ENCODE assay signal across 9 cellular contexts in the genomic region with DNA sequence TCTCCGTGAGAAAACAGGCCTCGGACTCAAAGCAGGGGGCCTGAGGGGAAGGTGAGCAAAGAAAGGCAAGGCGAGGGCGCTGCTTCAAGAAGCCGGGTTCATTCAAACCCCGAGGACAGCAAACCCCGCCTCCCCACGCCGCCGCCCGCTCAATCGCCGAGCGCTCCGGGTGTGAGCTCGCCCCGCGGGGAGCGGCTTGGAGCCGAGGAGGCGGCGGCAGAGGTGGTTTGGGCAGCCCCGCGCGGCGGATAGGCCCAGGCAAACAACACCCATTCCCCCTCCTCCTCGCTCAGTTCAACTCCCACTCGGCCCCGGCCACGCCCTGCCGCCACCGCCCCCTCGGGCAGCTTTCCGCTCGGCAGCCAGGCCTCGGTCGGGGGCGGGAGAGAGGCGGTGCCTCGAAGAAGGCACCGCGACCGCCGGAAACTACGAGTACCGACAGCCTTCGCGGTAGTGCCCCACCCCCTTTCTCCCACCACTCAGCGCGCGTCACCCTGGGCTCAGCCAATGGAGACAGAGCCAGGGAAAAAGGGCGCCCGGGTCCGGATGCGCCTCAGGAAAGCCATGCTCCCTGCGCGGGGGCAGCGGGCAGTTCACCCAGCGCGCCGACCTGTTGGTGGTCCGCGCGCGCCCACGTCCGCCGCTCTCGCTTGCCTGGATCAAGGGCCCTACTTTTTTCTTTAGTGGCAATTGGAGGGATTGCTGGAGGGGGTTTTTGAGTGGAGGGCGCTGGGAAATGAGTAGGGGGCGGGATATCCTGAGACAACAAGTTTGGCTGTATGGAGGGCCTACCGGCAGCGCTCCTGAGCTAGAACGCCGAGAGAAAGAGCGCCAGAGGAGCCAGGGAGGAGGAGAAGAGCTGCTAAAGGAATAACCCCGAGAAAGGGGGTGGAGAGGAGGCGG. TPM values are rescaled to one million over a fixed set of nuclear protein-coding genes. Genes with fewer than 3 reads are reported as not detected.
DNase-seq lines count a peak whose midpoint lies in the region; ATAC-seq, FAIRE-seq and TF ChIP-seq lines count a peak whose summit lies in the region.
"Had no signal": no experiment of that assay in that cellular context is flagged by ENCODE, and none has a peak within 500 bp of the region (broad histone marks: within the 10 kb centered on the region; RNA-seq: fewer than 3 reads in every experiment).

No MANE protein-coding gene starts in this region.

- DNase-seq in AML-193 (lab: John Stamatoyannopoulos, UW) (peak; percentile 94 to 96), NCI-H446 treated with DMSO at 0.1 percent for 48 hours (lab: John Stamatoyannopoulos, UW) (peak; percentile 97), cerebellum (ENCODE audit: low spot score) (peak; percentile 97), kidney (peak; percentile 100)
- peak; percentile 99 for DNase-seq in activated CD4-positive, CD25-positive, alpha-beta regulatory T cell treated with anti-CD3 and anti-CD28 coated beads, Interleukin-2, amount 50 U/mL, for 72 hours
- peak; percentile 99 for DNase-seq in stimulated activated CD4-positive, alpha-beta T cell treated with anti-CD3 and anti-CD28 coated beads, Interleukin-15, amount 100 ng/mL, for 1 hour (ENCODE audit: low read depth in 1 of 2, low spot score in 1 of 2)

- FAIRE-seq in kidney (lab: Jason Lieb, UNC): peak; percentile 83
- FAIRE-seq: colon had no signal

- intact Hi-C loops in kidney (cut with DNase I): no loop called here

- peak overlapping the region; percentile 85 to 95 for H3K4me3 ChIP-seq in kidney (ENCODE audit: low read length in 2 of 2)

- TF ChIP-seq POLR2A in GM19099 (IDR thresholded peaks at IDR 0.05; ENCODE audit: extremely low read depth, insufficient read length, low read depth): peak; percentile 78

- peaks cover 0 to 10% of the 10 kb centered on the region in 2 donors for H3K4me1 ChIP-seq in kidney (ENCODE audit: control insufficient read depth in 1 of 2, insufficient read depth in 1 of 2, low read depth in 1 of 2, low read length in 2 of 2)

- peak; percentile 79 for ATAC-seq in HG03378 (IDR thresholded peaks at IDR 0.05; ENCODE audit: unreplicated experiment)

- no peaks in the 10 kb centered on the region for H3K36me3 ChIP-seq in kidney (ENCODE audit: control insufficient read depth in 1 of 2, insufficient read depth in 2 of 2, low read length in 2 of 2)

- H3K9me3 ChIP-seq in kidney (ENCODE audit: control insufficient read depth in 1 of 2, low read length in 2 of 2): no peaks in the 10 kb centered on the region

- TF ChIP-seq CTCF in kidney (IDR thresholded peaks at IDR 0.05; ENCODE audit: borderline replicate concordance, extremely low read depth, insufficient read depth): no peak

- H3K27ac ChIP-seq in kidney (ENCODE audit: low read depth in 2 of 2, low read length in 2 of 2): peak overlapping the region; percentile 96 to 99

- H3K9ac ChIP-seq in kidney (ENCODE audit: low read length in 2 of 2): peak overlapping the region; percentile 76 to 92

RNA-seq across cellular contexts. Expression of a gene that starts 0.7 kb away (rescaled TPM):
- 48.6 TPM for total RNA-seq in cerebellum
- total RNA-seq in kidney: 11.2 TPM
- 1.2 TPM for polyA plus RNA-seq in kidney (ENCODE audit: insufficient read depth, low read depth, low replicate concordance)

Comparison
In these comparisons a context has a peak if more than half of its experiments do, and no peak if none do; other contexts are left out.
1. Peak in every context shown above with its lines: DNase-seq, ATAC-seq, H3K4me3 ChIP-seq and H3K27ac ChIP-seq.